In the genomic region with DNA sequence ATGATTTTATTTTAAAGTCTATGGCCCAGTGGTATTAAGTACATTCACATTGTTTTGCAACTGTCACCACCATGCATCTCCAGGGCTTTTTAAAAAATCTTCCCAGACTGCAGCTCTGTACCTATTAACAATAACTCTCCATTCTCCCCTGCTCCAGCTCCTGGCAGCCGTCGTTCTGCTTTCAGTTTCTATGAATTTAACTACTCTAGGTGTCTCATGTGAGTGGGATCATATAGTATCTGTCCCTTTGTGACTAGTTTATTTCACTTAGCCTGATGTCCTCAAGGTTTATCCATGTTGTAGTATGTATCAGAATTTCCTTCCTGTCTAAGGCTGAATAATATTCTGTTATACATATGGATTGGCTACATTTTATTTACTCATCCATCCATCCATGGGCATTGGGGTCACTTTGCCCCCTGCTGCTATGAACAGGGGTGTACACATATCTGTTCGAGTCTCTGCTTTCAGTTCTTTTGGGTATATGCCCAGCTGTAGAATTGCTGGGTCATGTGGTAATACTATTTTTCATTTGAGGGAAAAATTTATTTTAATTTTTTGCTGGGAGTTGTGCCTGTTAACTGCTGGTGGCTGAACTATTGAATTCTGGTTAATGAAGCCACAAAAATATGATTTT, we compare ENCODE assay signal across 9 cellular contexts.
A peak's percentile ranks its signal among the peaks of the same experiment; 100 is the strongest.
DNase-seq lines count a peak whose midpoint lies in the region; ATAC-seq, FAIRE-seq and TF ChIP-seq lines count a peak whose summit lies in the region.
"Had no signal": no experiment of that assay in that cellular context is flagged by ENCODE, and none has a peak within 500 bp of the region (broad histone marks: within the 10 kb centered on the region; RNA-seq: fewer than 3 reads in every experiment).

No MANE protein-coding gene starts in this region.

- no peak overlapping the region for H3K9ac ChIP-seq in Loucy (ENCODE audit: low read depth, low read length, poor library complexity, severe bottlenecking)

- no peaks in the 10 kb centered on the region for H3K79me2 ChIP-seq in Loucy (ENCODE audit: insufficient read depth, low read length)

- H3K9me2 ChIP-seq in Loucy (replicated peaks; ENCODE audit: low read depth, low read length), result no peaks in the 10 kb centered on the region

- H3K27ac Mint-ChIP-seq in mesothelial cell of epicardium, result no peak overlapping the region

- H3K36me3 ChIP-seq in Loucy (ENCODE audit: insufficient read depth, low read length), result peaks cover 3% of the 10 kb centered on the region; the same call in 1 of the 2 replicates

- no peaks in the 10 kb centered on the region for H3K27me3 ChIP-seq in Loucy (ENCODE audit: insufficient read depth, low read length, poor library complexity, severe bottlenecking)

- no peak overlapping the region for H3K4me3 ChIP-seq in Loucy (ENCODE audit: low read length, poor library complexity, severe bottlenecking)

- no peaks in the 10 kb centered on the region for H3K9me3 Mint-ChIP-seq in mesothelial cell of epicardium
- H3K9me3 Mint-ChIP-seq in activated T-cell treated with anti-CD3 and anti-CD28 coated beads, Interleukin-2, amount 50 U/mL, for 4 hours, result no peaks in the 10 kb centered on the region

- H3K4me1 ChIP-seq in Loucy (ENCODE audit: insufficient read depth, low read length, poor library complexity, severe bottlenecking), result no peaks in the 10 kb centered on the region

- no peaks in the 10 kb centered on the region for H3K9me3 ChIP-seq in Loucy (ENCODE audit: insufficient read depth, low read depth, low read length)

- peak; percentile 50 for ATAC-seq in GM21529 (IDR thresholded peaks at IDR 0.05; ENCODE audit: unreplicated experiment)
- no peak for ATAC-seq in activated T-cell treated with anti-CD3 and anti-CD28 coated beads, Interleukin-2, amount 50 U/mL, for 4 hours

- no peaks in the 10 kb centered on the region for H3K27me3 Mint-ChIP-seq in mesothelial cell of epicardium (ENCODE audit: low read depth)
- no peaks in the 10 kb centered on the region for H3K27me3 Mint-ChIP-seq in activated T-cell treated with anti-CD3 and anti-CD28 coated beads, Interleukin-2, amount 50 U/mL, for 4 hours (ENCODE audit: low read depth)

- peaks cover 24% of the 10 kb centered on the region for H3K4me1 Mint-ChIP-seq in mesothelial cell of epicardium
- peaks cover 3% of the 10 kb centered on the region for H3K4me1 Mint-ChIP-seq in activated T-cell treated with anti-CD3 and anti-CD28 coated beads, Interleukin-2, amount 50 U/mL, for 4 hours (ENCODE audit: low read depth)

- H3K4me3 Mint-ChIP-seq in mesothelial cell of epicardium, result no peak overlapping the region
- no peak overlapping the region for H3K4me3 Mint-ChIP-seq in activated T-cell treated with anti-CD3 and anti-CD28 coated beads, Interleukin-2, amount 50 U/mL, for 4 hours

- H3F3A ChIP-seq in Loucy (ENCODE audit: low read depth), result no peaks in the 10 kb centered on the region

- TF ChIP-seq CTCF in Loucy (conservative IDR thresholded peaks at IDR 0.05; ENCODE audit: low read length), result peak; percentile 52
- TF ChIP-seq CTCF in mesothelial cell of epicardium (IDR thresholded peaks at IDR 0.05; ENCODE audit: unreplicated experiment), result peak; percentile 28

- no peak overlapping the region for H2AFZ ChIP-seq in Loucy (ENCODE audit: low read length)

- no peaks in the 10 kb centered on the region for H4K20me1 ChIP-seq in Loucy (ENCODE audit: insufficient read depth, low read length, poor library complexity, severe bottlenecking)

- H3K36me3 Mint-ChIP-seq in mesothelial cell of epicardium, result peaks cover 16% of the 10 kb centered on the region
- H3K36me3 Mint-ChIP-seq in activated T-cell treated with anti-CD3 and anti-CD28 coated beads, Interleukin-2, amount 50 U/mL, for 4 hours (ENCODE audit: insufficient read depth), result no peaks in the 10 kb centered on the region

- DNase-seq in GM12892 (ENCODE audit: insufficient read length) (no peak), mesothelial cell of epicardium (ENCODE audit: low spot score in 2 of 2, unreplicated experiment in 2 of 2) (no peak), NOMO-1 treated with dmso at 0.1 percent for 144 hours (lab: John Stamatoyannopoulos, UW; ENCODE audit: unreplicated experiment) (no peak), SIG-M5 (lab: John Stamatoyannopoulos, UW) (no peak)
- DNase-seq in stimulated activated CD4-positive, alpha-beta T cell treated with anti-CD3 and anti-CD28 coated beads, Interleukin-4, amount 100 ng/mL, for 4 hours, result no peak
- DNase-seq in activated T-cell treated with anti-CD3 and anti-CD28 coated beads, Interleukin-2, amount 50 U/mL, for 4 hours, result no peak

- no peak overlapping the region for H3K4me2 ChIP-seq in Loucy (ENCODE audit: low read depth, low read length, poor library complexity, severe bottlenecking)

- no peak for TF ChIP-seq POLR2A in GM12892 (IDR thresholded peaks at IDR 0.05; ENCODE audit: low read depth, low read length)

- peak; percentile 56 for FAIRE-seq in GM12892 (lab: Jason Lieb, UNC)
- FAIRE-seq: D721Med had no signal
